ENCODE assay signal across 29 cellular contexts in the genomic region with DNA sequence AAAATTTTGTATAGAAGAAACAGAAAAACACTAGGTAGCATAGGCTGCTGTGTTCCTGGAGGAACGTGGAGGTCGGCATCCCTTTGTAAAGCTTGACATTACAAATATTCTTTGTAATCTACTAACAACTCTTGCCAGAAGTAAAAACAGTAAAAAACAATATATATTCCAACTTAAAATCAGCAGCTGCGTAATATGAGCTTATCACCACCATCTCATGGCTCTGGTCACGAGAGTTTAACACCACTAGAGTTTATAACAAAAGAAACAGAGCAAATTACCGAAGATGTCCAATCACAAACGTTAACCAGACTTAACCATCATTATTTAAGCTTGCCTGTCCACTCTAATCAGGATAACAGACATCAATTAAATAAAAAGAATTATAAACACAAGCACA.
"Had no signal": no experiment of that assay in that cellular context is flagged by ENCODE, and none has a peak within 500 bp of the region (broad histone marks: within the 10 kb centered on the region; RNA-seq: fewer than 3 reads in every experiment).

No MANE protein-coding gene starts in this region.

- H3K4me1 ChIP-seq: left lung, pancreas, prostate gland, right atrium auricular region, right lobe of liver, tibial nerve, uterus had no signal

- H3K4me3 Mint-ChIP-seq: naive thymus-derived CD4-positive, alpha-beta T cell; natural killer cell treated with Interleukin-12 subunit alpha and Interleukin-12 subunit beta and Interleukin-15 and Interleukin-18, amount 100 ng/mL, for 72 hours; neural crest cell; stimulated activated memory B cell treated with anti-CD40 and anti-IgM and Interleukin-4, amounts not matched to agents 10 μg/mL and 1 μg/mL and 100 μg/mL, for 72 hours; stimulated activated naive CD8-positive, alpha-beta T cell treated with anti-CD3 and anti-CD28 coated beads, Interleukin-15, amount 100 ng/mL, for 72 hours; type B pancreatic cell had no signal

- H3K36me3 ChIP-seq: left lung, pancreas, prostate gland, right atrium auricular region, right lobe of liver, tibial nerve, uterus had no signal

- H3K36me3 Mint-ChIP-seq: naive thymus-derived CD4-positive, alpha-beta T cell; stimulated activated memory B cell treated with anti-CD40 and anti-IgM and Interleukin-4, amounts not matched to agents 10 μg/mL and 1 μg/mL and 100 μg/mL, for 72 hours had no signal

- H3K9me3 Mint-ChIP-seq: neural crest cell; stimulated activated memory B cell treated with anti-CD40 and anti-IgM and Interleukin-4, amounts not matched to agents 10 μg/mL and 1 μg/mL and 100 μg/mL, for 72 hours; type B pancreatic cell had no signal

- H3K27me3 Mint-ChIP-seq: naive thymus-derived CD4-positive, alpha-beta T cell; natural killer cell treated with Interleukin-12 subunit alpha and Interleukin-12 subunit beta and Interleukin-15 and Interleukin-18, amount 100 ng/mL, for 72 hours; stimulated activated memory B cell treated with anti-CD40 and anti-IgM and Interleukin-4, amounts not matched to agents 10 μg/mL and 1 μg/mL and 100 μg/mL, for 72 hours; stimulated activated naive CD8-positive, alpha-beta T cell treated with anti-CD3 and anti-CD28 coated beads, Interleukin-15, amount 100 ng/mL, for 72 hours; type B pancreatic cell had no signal

- H3K27me3 ChIP-seq: left lung, pancreas, right atrium auricular region, right lobe of liver, tibial nerve, uterus had no signal

- H3K27ac ChIP-seq: left lung, pancreas, prostate gland, right atrium auricular region, right lobe of liver, tibial nerve, uterus had no signal

- H3K4me1 Mint-ChIP-seq: naive thymus-derived CD4-positive, alpha-beta T cell; neural crest cell; stimulated activated memory B cell treated with anti-CD40 and anti-IgM and Interleukin-4, amounts not matched to agents 10 μg/mL and 1 μg/mL and 100 μg/mL, for 72 hours; stimulated activated naive CD8-positive, alpha-beta T cell treated with anti-CD3 and anti-CD28 coated beads, Interleukin-15, amount 100 ng/mL, for 72 hours had no signal

- H3K27ac Mint-ChIP-seq: naive thymus-derived CD4-positive, alpha-beta T cell; natural killer cell treated with Interleukin-12 subunit alpha and Interleukin-12 subunit beta and Interleukin-15 and Interleukin-18, amount 100 ng/mL, for 72 hours; stimulated activated memory B cell treated with anti-CD40 and anti-IgM and Interleukin-4, amounts not matched to agents 10 μg/mL and 1 μg/mL and 100 μg/mL, for 72 hours; stimulated activated naive CD8-positive, alpha-beta T cell treated with anti-CD3 and anti-CD28 coated beads, Interleukin-15, amount 100 ng/mL, for 72 hours; type B pancreatic cell had no signal

- H3K9me3 ChIP-seq: left lung, mucosa of descending colon, pancreas, prostate gland, right atrium auricular region, right lobe of liver, tibial nerve, uterus had no signal

- ATAC-seq: left colon; left lung; mucosa of descending colon; naive thymus-derived CD4-positive, alpha-beta T cell; natural killer cell treated with Interleukin-12 subunit alpha and Interleukin-12 subunit beta and Interleukin-15 and Interleukin-18, amount 100 ng/mL, for 72 hours; pancreas; right lobe of liver; stimulated activated memory B cell treated with anti-CD40 and anti-IgM and Interleukin-4, amounts not matched to agents 10 μg/mL and 1 μg/mL and 100 μg/mL, for 72 hours; stimulated activated naive CD8-positive, alpha-beta T cell treated with anti-CD3 and anti-CD28 coated beads, Interleukin-15, amount 100 ng/mL, for 72 hours had no signal

- H3K4me2 ChIP-seq: smooth muscle cell had no signal

- DNase-seq: hippocampal formation; kidney; left colon; left lung; mesendoderm; midbrain; mucosa of descending colon; naive thymus-derived CD4-positive, alpha-beta T cell; nucleus accumbens; pancreas; posterior cingulate gyrus; right lobe of liver; stimulated activated CD4-positive, alpha-beta T cell treated with anti-CD3 and anti-CD28 coated beads, Interleukin-1b, Interleukin-23, amount 100 ng/mL, for 48 hours; stimulated activated CD4-positive, alpha-beta T cell treated with anti-CD3 and anti-CD28 coated beads, Interleukin-2, amount 100 ng/mL, for 48 hours; stimulated activated CD4-positive, alpha-beta T cell treated with anti-CD3 and anti-CD28 coated beads, Interleukin-4, amount 100 ng/mL, for 4 hours; stimulated activated CD8-positive, alpha-beta memory T cell treated with anti-CD3 and anti-CD28 coated beads, Interleukin-4, amount 100 ng/mL, for 48 hours; stimulated activated naive CD4-positive, alpha-beta T cell treated with Interleukin-2 at 50 U/mL for 16 hours; stimulated activated naive CD8-positive, alpha-beta T cell treated with anti-CD3 and anti-CD28 coated beads, Interleukin-15, amount 100 ng/mL, for 72 hours; substantia nigra; uterus had no signal

- H3K4me3 ChIP-seq: left lung, lung, mucosa of descending colon, pancreas, prostate gland, right atrium auricular region, right lobe of liver, smooth muscle cell, tibial nerve, uterus had no signal
